ENCODE assay signal across 28 cellular contexts in the genomic region with DNA sequence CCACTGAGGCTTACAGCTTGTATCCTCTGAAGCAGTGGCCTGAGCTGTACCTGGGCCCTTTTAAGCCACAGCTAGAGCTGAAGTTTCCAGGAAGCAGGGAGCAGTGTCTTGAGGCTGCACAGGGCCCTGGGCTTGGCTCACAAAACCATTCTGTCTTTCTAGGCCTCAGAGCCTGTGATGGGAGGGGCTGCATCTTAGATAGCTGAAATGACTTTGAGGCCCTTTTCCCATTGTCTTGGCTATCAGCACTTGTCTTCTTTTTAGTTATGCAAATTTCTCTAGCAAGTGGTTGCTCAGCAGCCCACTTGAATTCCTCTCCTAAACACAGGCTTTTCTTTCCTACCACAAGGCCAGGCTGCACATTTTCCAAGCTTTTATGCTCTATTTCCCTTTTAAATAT.
"Had no signal": no experiment of that assay in that cellular context is flagged by ENCODE, and none has a peak within 500 bp of the region (broad histone marks: within the 10 kb centered on the region; RNA-seq: fewer than 3 reads in every experiment).

No MANE protein-coding gene starts in this region.

- H3K27me3 Mint-ChIP-seq: activated CD4-positive, alpha-beta memory T cell treated with anti-CD3 and anti-CD28 coated beads for 36 hours; activated CD4-positive, alpha-beta T cell treated with anti-CD3 and anti-CD28 coated beads, Interleukin-2, amount 10 ng/mL, durations not matched to agents 24 days and 14 days; activated naive CD8-positive, alpha-beta T cell treated with anti-CD3 and anti-CD28 coated beads for 36 hours; brain; effector memory CD8-positive, alpha-beta T cell; T-helper 17 cell had no signal

- DNase-seq: activated CD4-positive, alpha-beta memory T cell treated with anti-CD3 and anti-CD28 coated beads for 36 hours; activated CD4-positive, alpha-beta T cell treated with anti-CD3 and anti-CD28 coated beads, Interleukin-2, amount 10 ng/mL, durations not matched to agents 24 days and 14 days; activated CD4-positive, CD25-positive, alpha-beta regulatory T cell treated with anti-CD3 and anti-CD28 coated beads, Interleukin-2, amount 50 U/mL, for 72 hours; activated CD8-positive, alpha-beta memory T cell treated with anti-CD3 and anti-CD28 coated beads, Interleukin-2, amount 50 U/mL, for 4 hours; activated effector memory CD4-positive, alpha-beta T cell treated with anti-CD3 and anti-CD28 coated beads, Interleukin-2, amount 50 U/mL, for 16 hours; activated naive CD4-positive, alpha-beta T cell treated with anti-CD3 and anti-CD28 coated beads for 36 hours; activated naive CD8-positive, alpha-beta T cell treated with anti-CD3 and anti-CD28 coated beads for 36 hours; activated T-cell treated with anti-CD3 and anti-CD28 coated beads, Interleukin-2, amount 50 U/mL, for 1 hour; adrenal gland; aorta; cortex of kidney; effector memory CD8-positive, alpha-beta T cell; head of caudate nucleus; hypothalamus; midbrain; natural killer cell; posterior cingulate gyrus; right cardiac atrium; spleen; stimulated activated naive CD4-positive, alpha-beta T cell; T-helper 17 cell; T1000; testis; transverse colon; WERI-Rb-1 had no signal

- H3K27me3 ChIP-seq: adrenal gland, neural progenitor cell, spleen, testis, transverse colon had no signal

- H3K36me3 ChIP-seq: adrenal gland, neural progenitor cell, spleen, transverse colon, WERI-Rb-1 had no signal

- H3K36me3 Mint-ChIP-seq: activated CD4-positive, alpha-beta memory T cell treated with anti-CD3 and anti-CD28 coated beads for 36 hours; activated naive CD8-positive, alpha-beta T cell treated with anti-CD3 and anti-CD28 coated beads for 36 hours; brain; natural killer cell; neural progenitor cell had no signal

- H3K9me3 Mint-ChIP-seq: activated CD4-positive, alpha-beta T cell treated with anti-CD3 and anti-CD28 coated beads, Interleukin-2, amount 10 ng/mL, durations not matched to agents 24 days and 14 days; activated naive CD8-positive, alpha-beta T cell treated with anti-CD3 and anti-CD28 coated beads for 36 hours; activated T-helper 1 cell treated with anti-CD3 and anti-CD28 coated beads, Interleukin-12 subunit alpha, Interleukin-12 subunit beta, Interleukin-2, Interleukin-4 antibody, amounts not matched to agents 30 ng/mL and 10 ng/mL and 1 ng/mL, durations not matched to agents 14 hours and 24 hours and 36 hours; neural progenitor cell had no signal

- ATAC-seq: effector memory CD8-positive, alpha-beta T cell; natural killer cell; right cardiac atrium; T-helper 17 cell had no signal

- H3K4me3 ChIP-seq: adrenal gland, neural progenitor cell, spleen, testis, transverse colon had no signal

- H3K4me1 ChIP-seq: adrenal gland, neural progenitor cell, spleen, testis, transverse colon had no signal

- H3K4me2 ChIP-seq: neural progenitor cell had no signal

- H3K9ac ChIP-seq: neural progenitor cell had no signal

- H3K27ac ChIP-seq: adrenal gland, neural progenitor cell, spleen, testis, transverse colon, WERI-Rb-1 had no signal

- H3K4me3 Mint-ChIP-seq: activated CD4-positive, alpha-beta memory T cell treated with anti-CD3 and anti-CD28 coated beads for 36 hours; activated CD4-positive, alpha-beta T cell treated with anti-CD3 and anti-CD28 coated beads, Interleukin-2, amount 10 ng/mL, durations not matched to agents 24 days and 14 days; activated naive CD4-positive, alpha-beta T cell treated with anti-CD3 and anti-CD28 coated beads for 36 hours; activated naive CD8-positive, alpha-beta T cell treated with anti-CD3 and anti-CD28 coated beads for 36 hours; activated T-helper 1 cell treated with anti-CD3 and anti-CD28 coated beads, Interleukin-12 subunit alpha, Interleukin-12 subunit beta, Interleukin-2, Interleukin-4 antibody, amounts not matched to agents 30 ng/mL and 10 ng/mL and 1 ng/mL, durations not matched to agents 14 hours and 24 hours and 36 hours; brain; effector memory CD8-positive, alpha-beta T cell; natural killer cell; neural progenitor cell; T-helper 17 cell had no signal

- H3K4me1 Mint-ChIP-seq: activated CD4-positive, alpha-beta T cell treated with anti-CD3 and anti-CD28 coated beads, Interleukin-2, amount 10 ng/mL, durations not matched to agents 24 days and 14 days; activated naive CD8-positive, alpha-beta T cell treated with anti-CD3 and anti-CD28 coated beads for 36 hours; brain; natural killer cell; T-helper 17 cell had no signal

- H2AFZ ChIP-seq: neural progenitor cell had no signal

- H3K27ac Mint-ChIP-seq: activated CD4-positive, alpha-beta memory T cell treated with anti-CD3 and anti-CD28 coated beads for 36 hours; activated CD4-positive, alpha-beta T cell treated with anti-CD3 and anti-CD28 coated beads, Interleukin-2, amount 10 ng/mL, durations not matched to agents 24 days and 14 days; activated naive CD4-positive, alpha-beta T cell treated with anti-CD3 and anti-CD28 coated beads for 36 hours; activated naive CD8-positive, alpha-beta T cell treated with anti-CD3 and anti-CD28 coated beads for 36 hours; activated T-helper 1 cell treated with anti-CD3 and anti-CD28 coated beads, Interleukin-12 subunit alpha, Interleukin-12 subunit beta, Interleukin-2, Interleukin-4 antibody, amounts not matched to agents 30 ng/mL and 10 ng/mL and 1 ng/mL, durations not matched to agents 14 hours and 24 hours and 36 hours; brain; effector memory CD8-positive, alpha-beta T cell; natural killer cell; neural progenitor cell; T-helper 17 cell had no signal

- H3K9me3 ChIP-seq: adrenal gland, testis had no signal
